9 cellular contexts compared by ENCODE assay signal in genomic region chr3:16897254-16897926, GRCh38. TPM values are rescaled to one million over a fixed set of nuclear protein-coding genes. Genes with fewer than 3 reads are reported as not detected.
DNase-seq lines count a peak whose midpoint lies in the region; ATAC-seq and TF ChIP-seq lines count a peak whose summit lies in the region.
"Had no signal": no experiment of that assay in that cellular context is flagged by ENCODE, and none has a peak within 500 bp of the region (broad histone marks: within the 10 kb centered on the region; RNA-seq: fewer than 3 reads in every experiment).

No MANE protein-coding gene starts in this region.

- H3K79me2 ChIP-seq in osteoblast (ENCODE audit: insufficient read depth, low read length): no peaks in the 10 kb centered on the region

- peak; percentile 90 for ATAC-seq in GM19043 (IDR thresholded peaks at IDR 0.05; ENCODE audit: low read depth, unreplicated experiment)
- ATAC-seq in HG03342 (IDR thresholded peaks at IDR 0.05; ENCODE audit: unreplicated experiment): peak; percentile 78
- ATAC-seq: K562 had no signal

- no peaks in the 10 kb centered on the region for H3K36me3 ChIP-seq in osteoblast (ENCODE audit: insufficient read depth, low read length)

- peak overlapping the region; percentile 32 for H3K4me2 ChIP-seq in osteoblast (ENCODE audit: insufficient read depth, low read length)

- no peak for TF ChIP-seq POLR2A in lower leg skin (IDR thresholded peaks at IDR 0.05)

- DNase-seq in D341Med (ENCODE audit: low spot score) (peak; percentile 52), osteoblast (ENCODE audit: insufficient read length, low spot score, missing footprints) (peak; percentile 59), NCI-H526 treated with DMSO at 0.1 percent for 48 hours (lab: John Stamatoyannopoulos, UW) (no peak), AG08396 (ENCODE audit: low spot score) (no peak), lower leg skin (ENCODE audit: low spot score in 2 of 2) (no peak)
- DNase-seq in activated CD8-positive, alpha-beta memory T cell treated with anti-CD3 and anti-CD28 coated beads, Interleukin-2, amount 50 U/mL, for 4 hours: peak; percentile 61

- H4K20me1 ChIP-seq in osteoblast (ENCODE audit: insufficient read depth, low read length): no peaks in the 10 kb centered on the region

- whole genome bisulfite sequencing in lower leg skin, 2 donors: 42 to 50% methylated on average over 11 of the region's 11 CpGs

- H2AFZ ChIP-seq in osteoblast (ENCODE audit: low read length): no peak overlapping the region

- H3K27me3 ChIP-seq in osteoblast (ENCODE audit: insufficient read depth, low read length): no peaks in the 10 kb centered on the region

- H3K4me1 ChIP-seq in osteoblast (ENCODE audit: insufficient read depth, low read length): no peaks in the 10 kb centered on the region

- intact Hi-C loops in lower leg skin (cut with DNase I; ENCODE audit: low total_unique reads): no loop called here

- TF ChIP-seq CTCF in osteoblast (IDR thresholded peaks at IDR 0.05; ENCODE audit: extremely low read depth, low read depth, low read length): no peak
- TF ChIP-seq CTCF in lower leg skin (IDR thresholded peaks at IDR 0.05): no peak

- no peaks in the 10 kb centered on the region for H3K9me3 ChIP-seq in osteoblast (ENCODE audit: low read depth, low read length)

- no peak overlapping the region for H3K27ac ChIP-seq in osteoblast (ENCODE audit: low read depth, low read length)

- peak overlapping the region; percentile 12 for H3K4me3 ChIP-seq in osteoblast (ENCODE audit: insufficient read depth, low read length)
- no peak overlapping the region for H3K4me3 ChIP-seq in lower leg skin (ENCODE audit: low read depth, poor library complexity, severe bottlenecking)
- H3K4me3 ChIP-seq: K562 had no signal

RNA-seq across cellular contexts. Expression of gene PLCL2, which starts 12.6 kb away (rescaled TPM):
- total RNA-seq in osteoblast (5.1 and 6.5 TPM in 2 replicates), lower leg skin (1 to 10 TPM; 1.4 to 4.5 (median 3.9) TPM)

Comparison
In these comparisons a context has a peak if more than half of its experiments do, and no peak if none do; other contexts are left out.
1. DNase-seq: peak in D341Med (single experiment), activated CD8-positive, alpha-beta memory T cell treated with anti-CD3 and anti-CD28 coated beads, Interleukin-2, amount 50 U/mL, for 4 hours (single experiment) and osteoblast (single experiment); none in NCI-H526 treated with DMSO at 0.1 percent for 48 hours (single experiment), AG08396 (single experiment) and lower leg skin (0 of 2).